1 cellular context compared by ENCODE assay signal in genomic region chr1:15733218-15733725, GRCh38.
TF ChIP-seq lines count a peak whose summit lies in the region.

No MANE protein-coding gene starts in this region.

TF ChIP-seq in HepG2, 621 proteins besides CTCF, POLR2A, EP300 and RAD21:
- TF ChIP-seq SOX5 (CRISPR knock-in tag; IDR thresholded peaks at IDR 0.05; ENCODE audit: borderline replicate concordance): no peak
- TF ChIP-seq ZNF609 (CRISPR knock-in tag; IDR thresholded peaks at IDR 0.05; ENCODE audit: borderline replicate concordance): no peak
- TF ChIP-seq ZNF362 (CRISPR knock-in tag; IDR thresholded peaks at IDR 0.05; ENCODE audit: borderline replicate concordance): no peak
- no peak for TF ChIP-seq CHD4 (IDR thresholded peaks at IDR 0.05; ENCODE audit: borderline replicate concordance, low read length)
- no peak for TF ChIP-seq ZNF503 (CRISPR knock-in tag; IDR thresholded peaks at IDR 0.05)
- no peak for TF ChIP-seq ETS1 (CRISPR knock-in tag; IDR thresholded peaks at IDR 0.05)
- TF ChIP-seq ZNF337 (CRISPR knock-in tag; IDR thresholded peaks at IDR 0.05; ENCODE audit: borderline replicate concordance, low read depth): no peak
- no peak for TF ChIP-seq PHF5A (CRISPR knock-in tag; IDR thresholded peaks at IDR 0.05; ENCODE audit: low read depth, unreplicated experiment)
- TF ChIP-seq ZNF414 (CRISPR knock-in tag; IDR thresholded peaks at IDR 0.05): no peak
- no peak for TF ChIP-seq ATF2 (CRISPR knock-in tag; IDR thresholded peaks at IDR 0.05)
- no peak for TF ChIP-seq AHR (CRISPR knock-in tag; IDR thresholded peaks at IDR 0.05)
- TF ChIP-seq PRDM15 (CRISPR knock-in tag; IDR thresholded peaks at IDR 0.05): no peak
- TF ChIP-seq RFX3 (CRISPR knock-in tag; IDR thresholded peaks at IDR 0.05): no peak
- TF ChIP-seq SMYD3 (CRISPR knock-in tag; IDR thresholded peaks at IDR 0.05): no peak
TF ChIP-seq in HepG2: peak in this region for 0.
